In genomic region chr2:96325038-96325883, GRCh38 we compare ENCODE assay signal across 8 cellular contexts. TPM values are rescaled to one million over a fixed set of nuclear protein-coding genes. Genes with fewer than 3 reads are reported as not detected.
DNase-seq lines count a peak whose midpoint lies in the region; ATAC-seq, FAIRE-seq and TF ChIP-seq lines count a peak whose summit lies in the region.

ITPRIPL1 (plus strand) TSS chr2:96325317; CDS start chr2:96325840, 523 bp downstream.

- no peak for FAIRE-seq in HepG2 (lab: Jason Lieb, UNC)

- H3K27ac ChIP-seq in body of pancreas (no peak within 1 kb of the TSS), HepG2 (ENCODE audit: extremely low read length, insufficient read depth, low read length) (no peak within 1 kb of the TSS)

- H3K27me3 ChIP-seq in body of pancreas (peaks cover 0 to 7% of the 10 kb centered on the region in 2 donors), HepG2 (ENCODE audit: control insufficient read depth in 1 of 2, insufficient read depth in 2 of 2, low read length in 2 of 2) (peaks cover 7 to 29% of the 10 kb centered on the region in 2 experiments; a peak in 4 of 5 replicates)

- H3K36me3 ChIP-seq in body of pancreas (replicated peaks in 1 of 2; ENCODE audit: insufficient read depth in 1 of 2, low read depth in 2 of 2): no peaks in the 10 kb centered on the region
- H3K36me3 ChIP-seq in HepG2 (replicated peaks in 1 of 2; ENCODE audit: control insufficient read depth in 1 of 2, insufficient read depth in 2 of 2, low read length in 2 of 2): peaks cover 5 to 15% of the 10 kb centered on the region in 2 experiments; a peak in 4 of 5 replicates

- POLR2A ChIA-PET in HepG2 (lab: Yijun Ruan, JAX): interaction anchor here (0.8 to 3.6 kb wide), 6 partner anchors 8 to 64 kb away, joined by 3 to 43 read pairs (median 6); partner anchors contain the start of genes NCAPH and SNRNP200

- peak within 1 kb of the TSS; percentile 59 for H3K9ac ChIP-seq in HepG2 (ENCODE audit: insufficient read depth, low read depth, low read length)

- no peak for TF ChIP-seq EP300 in HepG2 (IDR thresholded peaks at IDR 0.05; ENCODE audit: low read depth in 2 of 2, low read length in 2 of 2)
- no peak for TF ChIP-seq EP300 in HepG2 (CRISPR knock-in tag; IDR thresholded peaks at IDR 0.05; ENCODE audit: borderline replicate concordance)

- no peaks in the 10 kb centered on the region for H3K9me3 ChIP-seq in body of pancreas
- no peaks in the 10 kb centered on the region for H3K9me3 ChIP-seq in HepG2 (ENCODE audit: low read length)

- peak within 1 kb of the TSS; percentile 86 for H3K4me2 ChIP-seq in HepG2 (ENCODE audit: low read depth, low read length)

- H3K79me2 ChIP-seq in HepG2 (ENCODE audit: insufficient read depth, low read length): no peaks in the 10 kb centered on the region

- DNase-seq in NCI-H82 (lab: John Stamatoyannopoulos, UW): peak; percentile 68
- no peak for DNase-seq in NCI-H82 treated with DMSO at 0.1 percent for 48 hours (lab: John Stamatoyannopoulos, UW; ENCODE audit: unreplicated experiment)
- peak; percentile 55 for DNase-seq in RPMI8226
- peak in 2 of 4 donors; percentile 22 to 24 for DNase-seq in body of pancreas
- DNase-seq in HepG2 (ENCODE audit: low spot score): peak; percentile 26
- peak; percentile 43 for DNase-seq in stimulated activated naive CD4-positive, alpha-beta T cell treated with Interleukin-2 at 50 U/mL for 16 hours (lab: John Stamatoyannopoulos, UW)
- no peak for DNase-seq in DMS153 treated with DMSO at 0.1 percent for 48 hours (lab: John Stamatoyannopoulos, UW; ENCODE audit: unreplicated experiment)

- intact Hi-C loops in body of pancreas (cut with DNase I) (no loop called here), HepG2 (cut with micrococcal nuclease; ENCODE audit: unreplicated experiment) (loop anchor here (1.0 to 10.0 kb wide), 2 partner anchors 20 to 120 kb away; partner anchors contain the start of genes SNRNP200 and STARD7)

- no peaks in the 10 kb centered on the region for H4K20me1 ChIP-seq in HepG2 (ENCODE audit: insufficient read depth, low read length)

- TF ChIP-seq RAD21 in HepG2 (CRISPR knock-in tag; IDR thresholded peaks at IDR 0.05): no peak

- no peak for TF ChIP-seq CTCF in body of pancreas (IDR thresholded peaks at IDR 0.05)
- TF ChIP-seq CTCF in HepG2 (CRISPR knock-in tag; IDR thresholded peaks at IDR 0.05): no peak

- peak within 1 kb of the TSS; percentile 36 to 47 for H3K4me3 ChIP-seq in body of pancreas
- peak within 1 kb of the TSS; percentile 73 to 77 (median 76) for H3K4me3 ChIP-seq in HepG2 (replicated peaks in 1 of 3; ENCODE audit: insufficient read depth in 1 of 3, low read depth in 2 of 3, low read length in 3 of 3)

- ATAC-seq in body of pancreas (peak; percentile 31), HepG2 (peak; percentile 78), HG03039 (IDR thresholded peaks at IDR 0.05; ENCODE audit: unreplicated experiment) (no peak)

- CTCF ChIA-PET in HepG2 (lab: Yijun Ruan, JAX; ENCODE audit: low intra/inter-chr PET ratio, low total read pairs): no interaction called here

- H2AFZ ChIP-seq in HepG2 (ENCODE audit: low read length): peak within 1 kb of the TSS; percentile 89

- TF ChIP-seq POLR2A in body of pancreas (IDR thresholded peaks at IDR 0.05): no peak
- TF ChIP-seq POLR2A in HepG2 (IDR thresholded peaks at IDR 0.05; ENCODE audit: insufficient read depth in 1 of 2, low read depth in 2 of 2, low read length in 2 of 2): peak; percentile 33 to 79; a peak in 3 of 4 replicates

- H3K4me1 ChIP-seq in body of pancreas (peaks cover 21% of the 10 kb centered on the region), HepG2 (ENCODE audit: insufficient read depth, low read length) (peaks cover 52% of the 10 kb centered on the region)

- 3 to 7% methylated on average over 13 to 57 of the region's 58 CpGs for WGBS in body of pancreas, 2 donors
- WGBS in HepG2 (ENCODE audit: low lambda C conversion rate): 2% methylated on average over 45 of the region's 58 CpGs

- BruUV-seq in HepG2 (replicated peaks; lab: Mats Ljungman, UMichigan): no TSS peak

- in situ Hi-C loops in HepG2 (cut with HindIII; ENCODE audit: extremely low pct_ligation_motif_present, low pct_unique_long_range_greater_than_20kb): no loop called here

TF ChIP-seq in HepG2, 621 proteins besides CTCF, POLR2A, EP300 and RAD21 (continues in another document):
- TF ChIP-seq MTA1 (CRISPR knock-in tag; IDR thresholded peaks at IDR 0.05; ENCODE audit: borderline replicate concordance): peak; percentile 76; the same call in 1 of the 2 replicates
- TF ChIP-seq MIXL1 (CRISPR knock-in tag; IDR thresholded peaks at IDR 0.05): no peak
- TF ChIP-seq GATA4 (IDR thresholded peaks at IDR 0.05; ENCODE audit: borderline replicate concordance, low read depth): no peak
- no peak for TF ChIP-seq GATAD1 (CRISPR knock-in tag; IDR thresholded peaks at IDR 0.05)
- no peak for TF ChIP-seq ZNF513 (CRISPR knock-in tag; conservative IDR thresholded peaks at IDR 0.05)
- TF ChIP-seq ZMYM2 (CRISPR knock-in tag; IDR thresholded peaks at IDR 0.05): peak; percentile 46; the same call in 1 of the 2 replicates
- 0 out of 2 replicates have a peak, but pooled peaks have one; percentile 30 for TF ChIP-seq ZSCAN29 (CRISPR knock-in tag; conservative IDR thresholded peaks at IDR 0.05)
- no peak for TF ChIP-seq CEBPB (IDR thresholded peaks at IDR 0.05; ENCODE audit: borderline replicate concordance, low read depth, low read length)
- TF ChIP-seq ZNF850 (CRISPR knock-in tag; conservative IDR thresholded peaks at IDR 0.05): no peak
- no peak for TF ChIP-seq FUBP1 (CRISPR knock-in tag; IDR thresholded peaks at IDR 0.05; ENCODE audit: borderline replicate concordance)
- no peak for TF ChIP-seq FOXK2 (IDR thresholded peaks at IDR 0.05)
- TF ChIP-seq POLR2AphosphoS5 (IDR thresholded peaks at IDR 0.05; ENCODE audit: low read depth, low read length): peak; percentile 54; the same call in 1 of the 2 replicates
- 0 out of 2 replicates have a peak, but pooled peaks have one; percentile 64 for TF ChIP-seq SMAD1 (CRISPR knock-in tag; IDR thresholded peaks at IDR 0.05; ENCODE audit: borderline replicate concordance, low read depth)
- peak; percentile 98 for TF ChIP-seq ZNF777 (CRISPR knock-in tag; IDR thresholded peaks at IDR 0.05)
- TF ChIP-seq ETV6 (CRISPR knock-in tag; conservative IDR thresholded peaks at IDR 0.05): no peak; the same call in 1 of the 2 replicates

RNA-seq across cellular contexts. Expression of gene ITPRIPL1, which starts in this region (rescaled TPM):
- total RNA-seq in body of pancreas (1 to 10 TPM in 1 of 2 donors, under 1 TPM in 1; 0.33 to 1.8 TPM), HepG2 (2016; rRNA removed; fragmentation: Illumina TruSeq; extraction: Trizol) (8.7 and 11.7 TPM in 2 replicates)
- total RNA-seq in HepG2 (2016; cell fraction: cytosol; rRNA removed; fragmentation: Illumina TruSeq; extraction: Trizol; ENCODE audit: low read depth): 1.8 TPM in 2 replicates
- total RNA-seq in HepG2 (2016; cell fraction: insoluble cytoplasmic fraction; rRNA removed; fragmentation: Illumina TruSeq; extraction: Trizol): 9.0 and 10.8 TPM in 2 replicates
- 6.8 and 7.2 TPM in 2 replicates for total RNA-seq in HepG2 (2016; cell fraction: membrane; rRNA removed; fragmentation: Illumina TruSeq; extraction: Trizol)
- total RNA-seq in HepG2 (2016; cell fraction: nucleus; rRNA removed; fragmentation: Illumina TruSeq; extraction: Trizol): 7.6 and 9.0 TPM in 2 replicates
- polyA plus RNA-seq in HepG2 (2011; rRNA removed): 4.3 and 6.3 TPM in 2 replicates
- polyA plus RNA-seq in HepG2 (2011; cell fraction: cytosol; rRNA removed): 5.1 and 5.4 TPM in 2 replicates
- polyA plus RNA-seq in HepG2 (2011; cell fraction: nucleus; rRNA removed): 4.6 and 5.3 TPM in 2 replicates
- polyA plus RNA-seq in HepG2 (2012): 7.4 and 9.8 TPM in 2 replicates
- polyA plus RNA-seq in HepG2 (2016; cell fraction: cytosol; fragmentation: Illumina TruSeq; extraction: Trizol; ENCODE audit: low read depth): 1.3 and 2.7 TPM in 2 replicates
- 6.6 and 6.7 TPM in 2 replicates for polyA plus RNA-seq in HepG2 (2016; cell fraction: insoluble cytoplasmic fraction; fragmentation: Illumina TruSeq; extraction: Trizol; ENCODE audit: low read depth)
- 2.8 and 3.9 TPM in 2 replicates for polyA plus RNA-seq in HepG2 (2016; cell fraction: membrane; fragmentation: Illumina TruSeq; extraction: Trizol; ENCODE audit: low read depth)
- 11.2 and 11.5 TPM in 2 replicates for polyA plus RNA-seq in HepG2 (2016; cell fraction: nucleus; fragmentation: Illumina TruSeq; extraction: Trizol; ENCODE audit: insufficient read depth, low read depth)
- polyA minus RNA-seq in HepG2 (2011; rRNA and poly(A)+ RNA removed; ENCODE audit: low replicate concordance): 0.16 and 9.3 TPM in 2 replicates
- polyA minus RNA-seq in HepG2 (2011; cell fraction: cytosol; rRNA and poly(A)+ RNA removed): 3.9 and 4.1 TPM in 2 replicates
- 2.7 TPM in 2 replicates for polyA minus RNA-seq in HepG2 (2011; cell fraction: nucleus; rRNA and poly(A)+ RNA removed)

Comparison
In these comparisons a context has a peak if more than half of its experiments do, and no peak if none do; other contexts are left out.
1. DNase-seq: peak in NCI-H82 (single experiment), RPMI8226 (single experiment), HepG2 (single experiment) and stimulated activated naive CD4-positive, alpha-beta T cell treated with Interleukin-2 at 50 U/mL for 16 hours (single experiment); none in NCI-H82 treated with DMSO at 0.1 percent for 48 hours (single experiment) and DMS153 treated with DMSO at 0.1 percent for 48 hours (single experiment).
2. POLR2A ChIP-seq: peak in HepG2 (2 of 2); none in body of pancreas (0 of 3).